15 cellular contexts compared by ENCODE assay signal in genomic region chr4:101699441-101700117, GRCh38.
"Had no signal": no experiment of that assay in that cellular context is flagged by ENCODE, and none has a peak within 500 bp of the region (broad histone marks: within the 10 kb centered on the region; RNA-seq: fewer than 3 reads in every experiment).

No MANE protein-coding gene starts in this region.

- H3K27me3 ChIP-seq: brain microvascular endothelial cell, gastroesophageal sphincter, hepatocyte, tibial nerve had no signal

- H3K27ac ChIP-seq: brain microvascular endothelial cell, gastroesophageal sphincter, hepatocyte, parathyroid adenoma, tibial nerve had no signal

- H3K4me1 Mint-ChIP-seq: activated CD8-positive, alpha-beta memory T cell treated with anti-CD3 and anti-CD28 coated beads, Interleukin-2, amount 10 ng/mL, durations not matched to agents 7 days and 5 days; naive thymus-derived CD4-positive, alpha-beta T cell had no signal

- H3K4me2 ChIP-seq: hepatocyte had no signal

- H2AFZ ChIP-seq: hepatocyte, parathyroid adenoma had no signal

- H3K4me3 Mint-ChIP-seq: activated CD8-positive, alpha-beta memory T cell treated with anti-CD3 and anti-CD28 coated beads, Interleukin-2, amount 10 ng/mL, durations not matched to agents 7 days and 5 days; activated T-cell treated with anti-CD3 and anti-CD28 coated beads, Interleukin-2, amount 50 U/mL, for 24 hours; naive thymus-derived CD4-positive, alpha-beta T cell had no signal

- H3K79me2 ChIP-seq: hepatocyte, parathyroid adenoma had no signal

- H3K27ac Mint-ChIP-seq: activated CD8-positive, alpha-beta memory T cell treated with anti-CD3 and anti-CD28 coated beads, Interleukin-2, amount 10 ng/mL, durations not matched to agents 7 days and 5 days; activated naive CD4-positive, alpha-beta T cell treated with anti-CD3 and anti-CD28 coated beads, Interleukin-2, amount 50 U/mL, for 72 hours; activated T-cell treated with anti-CD3 and anti-CD28 coated beads, Interleukin-2, amount 50 U/mL, for 24 hours; naive thymus-derived CD4-positive, alpha-beta T cell had no signal

- H3K9me3 Mint-ChIP-seq: activated naive CD4-positive, alpha-beta T cell treated with anti-CD3 and anti-CD28 coated beads, Interleukin-2, amount 50 U/mL, for 72 hours; activated T-cell treated with anti-CD3 and anti-CD28 coated beads, Interleukin-2, amount 50 U/mL, for 24 hours; naive thymus-derived CD4-positive, alpha-beta T cell had no signal

- DNase-seq: activated CD4-positive, alpha-beta T cell treated with anti-CD3 and anti-CD28 coated beads, Interleukin-2, amount 50 U/mL, for 48 hours; activated CD4-positive, CD25-positive, alpha-beta regulatory T cell treated with anti-CD3 and anti-CD28 coated beads, Interleukin-2, amount 50 U/mL, for 72 hours; activated CD8-positive, alpha-beta memory T cell treated with anti-CD3 and anti-CD28 coated beads, Interleukin-2, amount 10 ng/mL, durations not matched to agents 7 days and 5 days; activated effector memory CD4-positive, alpha-beta T cell treated with Interleukin-2 at 50 U/mL for 16 hours; activated T-cell treated with anti-CD3 and anti-CD28 coated beads, Interleukin-2, amount 50 U/mL, for 24 hours; brain microvascular endothelial cell; effector memory CD4-positive, alpha-beta T cell; naive thymus-derived CD4-positive, alpha-beta T cell; stimulated activated CD4-positive, alpha-beta T cell treated with anti-CD3 and anti-CD28 coated beads, Interleukin-4, amount 100 ng/mL, for 4 hours; T-helper 2 cell had no signal

- H3K9me3 ChIP-seq: gastroesophageal sphincter, tibial nerve had no signal

- H3K36me3 ChIP-seq: brain microvascular endothelial cell, gastroesophageal sphincter, tibial nerve had no signal

- H3K4me1 ChIP-seq: gastroesophageal sphincter, parathyroid adenoma, tibial nerve had no signal

- H3K4me3 ChIP-seq: gastroesophageal sphincter, hepatocyte, tibial nerve had no signal

- ATAC-seq: activated CD8-positive, alpha-beta memory T cell treated with anti-CD3 and anti-CD28 coated beads, Interleukin-2, amount 10 ng/mL, durations not matched to agents 7 days and 5 days; activated naive CD4-positive, alpha-beta T cell treated with anti-CD3 and anti-CD28 coated beads, Interleukin-2, amount 50 U/mL, for 72 hours; gastroesophageal sphincter; naive thymus-derived CD4-positive, alpha-beta T cell had no signal

- H3K36me3 Mint-ChIP-seq: activated CD8-positive, alpha-beta memory T cell treated with anti-CD3 and anti-CD28 coated beads, Interleukin-2, amount 10 ng/mL, durations not matched to agents 7 days and 5 days; activated naive CD4-positive, alpha-beta T cell treated with anti-CD3 and anti-CD28 coated beads, Interleukin-2, amount 50 U/mL, for 72 hours; naive thymus-derived CD4-positive, alpha-beta T cell had no signal

- H3K9ac ChIP-seq: parathyroid adenoma had no signal
